Comparison of ENCODE assay signal across 28 cellular contexts in genomic region chr21:20572582-20572981, GRCh38.
"Had no signal": no experiment of that assay in that cellular context is flagged by ENCODE, and none has a peak within 500 bp of the region (broad histone marks: within the 10 kb centered on the region; RNA-seq: fewer than 3 reads in every experiment).

No MANE protein-coding gene starts in this region.

- H3K4me3 ChIP-seq: neural progenitor cell, ovary, psoas muscle, skin epidermis, smooth muscle cell, spleen, suprapubic skin, testis, tibial artery, transverse colon, upper lobe of right lung, uterus had no signal

- ATAC-seq: naive thymus-derived CD8-positive, alpha-beta T cell; psoas muscle; right cardiac atrium; sciatic nerve; stimulated activated memory B cell treated with anti-CD40 and anti-IgM and Interleukin-4, amounts not matched to agents 10 μg/mL and 1 μg/mL and 100 μg/mL, for 72 hours; stimulated activated naive CD8-positive, alpha-beta T cell treated with anti-CD3 and anti-CD28 coated beads, Interleukin-15, amount 100 ng/mL, for 72 hours; stimulated activated naive CD8-positive, alpha-beta T cell treated with anti-CD3 and anti-CD28 coated beads, Interleukin-15, Interleukin-2, amounts not matched to agents 100 U/mL and 50 U/mL, for 24 hours; upper lobe of right lung had no signal

- H3K27ac ChIP-seq: neural progenitor cell, ovary, parathyroid adenoma, psoas muscle, skin epidermis, spleen, suprapubic skin, testis, tibial artery, transverse colon, upper lobe of right lung, uterus had no signal

- H3K9me3 ChIP-seq: ovary, psoas muscle, suprapubic skin, testis, tibial artery, upper lobe of right lung had no signal

- H3K27me3 ChIP-seq: neural progenitor cell, ovary, spleen, suprapubic skin, testis, tibial artery, transverse colon, upper lobe of right lung, uterus had no signal

- H3K4me2 ChIP-seq: neural progenitor cell, smooth muscle cell had no signal

- H3K9ac ChIP-seq: neural progenitor cell, parathyroid adenoma had no signal

- H3K4me1 ChIP-seq: neural progenitor cell, parathyroid adenoma, psoas muscle, spleen, suprapubic skin, testis, tibial artery, transverse colon, upper lobe of right lung, uterus had no signal

- H2AFZ ChIP-seq: neural progenitor cell, parathyroid adenoma had no signal

- H3K79me2 ChIP-seq: parathyroid adenoma had no signal

- DNase-seq: naive thymus-derived CD8-positive, alpha-beta T cell; occipital lobe; ovary; posterior cingulate gyrus; psoas muscle; right cardiac atrium; spleen; stimulated activated CD4-positive, alpha-beta T cell treated with anti-CD3 and anti-CD28 coated beads, Interleukin-12 subunit alpha, Interleukin-12 subunit beta, amount 100 ng/mL, for 4 hours; stimulated activated CD4-positive, alpha-beta T cell treated with anti-CD3 and anti-CD28 coated beads, Interleukin-1b, Interleukin-23, amount 100 ng/mL, for 48 hours; stimulated activated CD4-positive, alpha-beta T cell treated with anti-CD3 and anti-CD28 coated beads, Interleukin-4, amount 100 ng/mL, for 1 hour; stimulated activated CD4-positive, alpha-beta T cell treated with anti-CD3 and anti-CD28 coated beads, Interleukin-4, amount 100 ng/mL, for 4 hours; stimulated activated CD8-positive, alpha-beta memory T cell treated with anti-CD3 and anti-CD28 coated beads, Interleukin-4, amount 100 ng/mL, for 48 hours; stimulated activated naive CD4-positive, alpha-beta T cell; stimulated activated naive CD8-positive, alpha-beta T cell treated with anti-CD3 and anti-CD28 coated beads, Interleukin-15, amount 100 ng/mL, for 72 hours; stimulated activated naive CD8-positive, alpha-beta T cell treated with anti-CD3 and anti-CD28 coated beads, Interleukin-15, Interleukin-2, amounts not matched to agents 100 U/mL and 50 U/mL, for 24 hours; substantia nigra; testis; tibial artery; transverse colon; upper lobe of right lung; uterus had no signal

- H3K36me3 ChIP-seq: neural progenitor cell, ovary, spleen, suprapubic skin, tibial artery, transverse colon, upper lobe of right lung, uterus had no signal
